Comparison of ENCODE assay signal across 24 cellular contexts in genomic region chr3:183410759-183411158, GRCh38. TPM values are rescaled to one million over a fixed set of nuclear protein-coding genes. Genes with fewer than 3 reads are reported as not detected.
"Had no signal": no experiment of that assay in that cellular context is flagged by ENCODE, and none has a peak within 500 bp of the region (broad histone marks: within the 10 kb centered on the region; RNA-seq: fewer than 3 reads in every experiment).

No MANE protein-coding gene starts in this region.

- H3K4me2 ChIP-seq: hepatocyte, smooth muscle cell had no signal

- H3K9me3 ChIP-seq: heart right ventricle, lower lobe of right lung, psoas muscle, right lobe of liver, tibial nerve, vagina had no signal

- ATAC-seq: naive thymus-derived CD8-positive, alpha-beta T cell; stimulated activated effector memory CD8-positive, alpha-beta T cell treated with anti-CD3 and anti-CD28 coated beads, Interleukin-12 subunit alpha, Interleukin-12 subunit beta, amount 100 ng/mL, for 72 hours; stimulated activated naive CD8-positive, alpha-beta T cell treated with anti-CD3 and anti-CD28 coated beads, Interleukin-15, amount 100 ng/mL, for 72 hours had no signal

- H3K79me2 ChIP-seq: hepatocyte had no signal

- H3K9ac ChIP-seq: parathyroid adenoma had no signal

- H3K36me3 ChIP-seq: heart right ventricle, lower lobe of right lung, right lobe of liver, tibial nerve, vagina had no signal

- H2AFZ ChIP-seq: hepatocyte, parathyroid adenoma had no signal

- H3K4me3 ChIP-seq: heart right ventricle, hepatocyte, lower lobe of right lung, psoas muscle, right lobe of liver, smooth muscle cell, tibial nerve, vagina had no signal

- H3K27ac ChIP-seq: heart right ventricle, hepatocyte, lower lobe of right lung, parathyroid adenoma, psoas muscle, right lobe of liver, tibial nerve, vagina had no signal

- H3K4me1 ChIP-seq: lower lobe of right lung, parathyroid adenoma, psoas muscle, right lobe of liver, tibial nerve, vagina had no signal

- FAIRE-seq: keratinocyte had no signal

- H3K4me1 Mint-ChIP-seq: naive thymus-derived CD8-positive, alpha-beta T cell; nephron; neural crest cell; stimulated activated effector memory CD8-positive, alpha-beta T cell treated with anti-CD3 and anti-CD28 coated beads, Interleukin-12 subunit alpha, Interleukin-12 subunit beta, amount 100 ng/mL, for 72 hours; stimulated activated naive CD8-positive, alpha-beta T cell treated with anti-CD3 and anti-CD28 coated beads, Interleukin-15, amount 100 ng/mL, for 72 hours had no signal

- H3K27me3 Mint-ChIP-seq: type B pancreatic cell had no signal

- H3K27ac Mint-ChIP-seq: naive thymus-derived CD8-positive, alpha-beta T cell; nephron; stimulated activated effector memory CD8-positive, alpha-beta T cell treated with anti-CD3 and anti-CD28 coated beads, Interleukin-12 subunit alpha, Interleukin-12 subunit beta, amount 100 ng/mL, for 72 hours; stimulated activated naive CD8-positive, alpha-beta T cell treated with anti-CD3 and anti-CD28 coated beads, Interleukin-15, amount 100 ng/mL, for 72 hours; type B pancreatic cell had no signal

- H3K4me3 Mint-ChIP-seq: naive thymus-derived CD8-positive, alpha-beta T cell; nephron; neural crest cell; stimulated activated effector memory CD8-positive, alpha-beta T cell treated with anti-CD3 and anti-CD28 coated beads, Interleukin-12 subunit alpha, Interleukin-12 subunit beta, amount 100 ng/mL, for 72 hours; stimulated activated naive CD8-positive, alpha-beta T cell treated with anti-CD3 and anti-CD28 coated beads, Interleukin-15, amount 100 ng/mL, for 72 hours; type B pancreatic cell had no signal

- DNase-seq: heart right ventricle; kidney glomerular epithelial cell; left cardiac atrium; lower lobe of right lung; mammary epithelial cell; naive thymus-derived CD8-positive, alpha-beta T cell; nucleus accumbens; psoas muscle; right lobe of liver; stimulated activated CD4-positive, alpha-beta T cell treated with anti-CD3 and anti-CD28 coated beads, Interleukin-12 subunit alpha, Interleukin-12 subunit beta, amount 100 ng/mL, for 4 hours; stimulated activated CD4-positive, alpha-beta T cell treated with anti-CD3 and anti-CD28 coated beads, Interleukin-4, amount 100 ng/mL, for 24 hours; stimulated activated naive CD4-positive, alpha-beta T cell treated with Interleukin-2 at 50 U/mL for 16 hours; stimulated activated naive CD8-positive, alpha-beta T cell treated with anti-CD3 and anti-CD28 coated beads, Interleukin-15, amount 100 ng/mL, for 72 hours; substantia nigra had no signal

- H3K36me3 Mint-ChIP-seq: naive thymus-derived CD8-positive, alpha-beta T cell; stimulated activated effector memory CD8-positive, alpha-beta T cell treated with anti-CD3 and anti-CD28 coated beads, Interleukin-12 subunit alpha, Interleukin-12 subunit beta, amount 100 ng/mL, for 72 hours; type B pancreatic cell had no signal

- H3K27me3 ChIP-seq: heart right ventricle, hepatocyte, right lobe of liver, tibial nerve, vagina had no signal

RNA-seq across cellular contexts. Expression of gene MCF2L2, which starts 17.7 kb away (rescaled TPM):
- polyA plus RNA-seq: smooth muscle cell had no signal
